10 cellular contexts compared by ENCODE assay signal in the genomic region with DNA sequence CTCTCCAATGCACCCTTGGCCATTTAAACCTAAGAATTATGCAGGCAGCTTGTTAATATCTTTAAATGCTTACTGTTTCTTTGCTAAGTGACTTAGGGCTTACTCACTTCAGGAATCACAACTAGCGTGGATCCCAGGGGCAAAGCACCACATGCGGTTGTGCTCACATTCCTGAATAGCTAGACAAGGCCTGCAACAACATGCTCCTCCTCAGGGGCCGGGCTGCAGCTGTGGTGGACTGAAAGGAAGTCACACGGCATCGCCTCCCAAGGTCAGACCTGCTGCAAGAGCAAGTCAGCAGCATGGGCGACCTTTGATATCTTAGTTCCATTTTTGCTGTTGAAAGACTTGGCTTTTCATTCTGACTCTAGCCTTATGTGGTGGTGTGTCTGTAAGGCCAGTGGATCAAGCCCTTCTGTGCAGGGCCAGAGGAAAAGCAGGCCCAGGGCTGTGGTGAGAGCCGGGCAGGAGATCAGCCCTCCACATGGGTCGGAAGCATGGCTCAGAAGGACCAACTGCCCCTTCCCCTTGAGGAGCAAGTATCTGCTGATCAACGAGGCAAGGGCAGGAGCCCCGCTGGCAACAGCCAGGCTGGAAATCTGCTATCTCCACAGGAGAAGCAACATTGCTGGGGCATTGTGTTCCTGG.
DNase-seq lines count a peak whose midpoint lies in the region; ATAC-seq and TF ChIP-seq lines count a peak whose summit lies in the region.
"Had no signal": no experiment of that assay in that cellular context is flagged by ENCODE, and none has a peak within 500 bp of the region (broad histone marks: within the 10 kb centered on the region; RNA-seq: fewer than 3 reads in every experiment).

No MANE protein-coding gene starts in this region.

- peak overlapping the region; percentile 46 for H2AFZ ChIP-seq in PC-3 (ENCODE audit: low read length)

- peak; percentile 100 for DNase-seq in PC-3
- DNase-seq in fibroblast of peridontal ligament (ENCODE audit: extremely low read depth), result peak; percentile 89
- peak; percentile 92 for DNase-seq in osteocyte (ENCODE audit: extremely low spot score, unreplicated experiment)
- DNase-seq in natural killer cell, result no peak
- DNase-seq in DMS79 (lab: John Stamatoyannopoulos, UW), result no peak
- no peak for DNase-seq in OCI-M1 (lab: John Stamatoyannopoulos, UW)
- DNase-seq: thyroid gland had no signal

- H3K36me3 ChIP-seq in PC-3 (ENCODE audit: low read depth, low read length), result peaks cover 5% of the 10 kb centered on the region; the same call in 1 of the 2 replicates
- H3K36me3 ChIP-seq: thyroid gland had no signal

- H3K4me3 Mint-ChIP-seq in osteocyte (ENCODE audit: unreplicated experiment), result no peak overlapping the region
- no peak overlapping the region for H3K4me3 Mint-ChIP-seq in natural killer cell

- no peaks in the 10 kb centered on the region for H3K27me3 ChIP-seq in PC-3 (ENCODE audit: low read length)
- H3K27me3 ChIP-seq: thyroid gland had no signal

- H3K9me3 ChIP-seq in PC-3 (ENCODE audit: low read length), result peaks cover 8% of the 10 kb centered on the region; the same call in 1 of the 2 replicates
- H3K9me3 ChIP-seq: psoas muscle, thyroid gland had no signal

- H3K4me1 ChIP-seq in PC-3 (ENCODE audit: insufficient read depth, low read length), result peaks cover 22% of the 10 kb centered on the region
- H3K4me1 ChIP-seq: psoas muscle, thyroid gland had no signal

- POLR2A ChIA-PET in PC-3 (lab: Charles Lee; ENCODE audit: unreplicated experiment), result interaction anchor here (0.5 to 1.0 kb wide), 6 partner anchors 15 to 1715 kb away, joined by 3 to 5 read pairs (median 3); no protein-coding TSS in a partner anchor

- BruUV-seq in PC-3 (replicated peaks; lab: Mats Ljungman, UMichigan), result no TSS peak

- no peaks in the 10 kb centered on the region for H3K36me3 Mint-ChIP-seq in osteocyte (ENCODE audit: unreplicated experiment)
- H3K36me3 Mint-ChIP-seq in natural killer cell, result no peaks in the 10 kb centered on the region

- H3K27me3 Mint-ChIP-seq in osteocyte (ENCODE audit: unreplicated experiment) (no peaks in the 10 kb centered on the region), natural killer cell (ENCODE audit: low read depth in 2 of 2) (no peaks in the 10 kb centered on the region)

- 0 out of 2 replicates have a peak, but pooled peaks cover 4% of the 10 kb centered on the region for H3K9me2 ChIP-seq in PC-3 (replicated peaks; ENCODE audit: low read length)

- peak overlapping the region; percentile 81 for H3K27ac ChIP-seq in PC-3 (ENCODE audit: low read length)
- H3K27ac ChIP-seq: psoas muscle, thyroid gland had no signal

- H3K4me1 Mint-ChIP-seq in osteocyte (ENCODE audit: unreplicated experiment), result peaks cover 47% of the 10 kb centered on the region
- H3K4me1 Mint-ChIP-seq in natural killer cell, result no peaks in the 10 kb centered on the region

- H3K9ac ChIP-seq in PC-3 (ENCODE audit: low read length), result peak overlapping the region; percentile 48

- CTCF ChIA-PET in PC-3 (lab: Charles Lee), result interaction anchor here (0.7 to 1.9 kb wide), 8 partner anchors 15 to 962 kb away, joined by 3 to 61 read pairs (median 7); no protein-coding TSS in a partner anchor

- H3K79me2 ChIP-seq in PC-3 (ENCODE audit: low read length), result no peaks in the 10 kb centered on the region

- intact Hi-C loops in PC-3 (cut with micrococcal nuclease) (loop anchor here (1.0 to 5.0 kb wide), 4 partner anchors 15 to 62 kb away; no protein-coding TSS in a partner anchor), natural killer cell (cut with micrococcal nuclease) (no loop called here)

- ATAC-seq in GM18909 (IDR thresholded peaks at IDR 0.05; ENCODE audit: poor library complexity, unreplicated experiment) (peak; percentile 81), PC-3 (peak; percentile 100), GM21515 (IDR thresholded peaks at IDR 0.05; ENCODE audit: unreplicated experiment) (no peak), natural killer cell (no peak)

- peak overlapping the region; percentile 49 for H3K4me2 ChIP-seq in PC-3 (ENCODE audit: low read length)

- H4K20me1 ChIP-seq in PC-3 (ENCODE audit: low read length), result no peaks in the 10 kb centered on the region

- H3K27ac Mint-ChIP-seq in osteocyte (ENCODE audit: unreplicated experiment) (peak overlapping the region; percentile 93), natural killer cell (no peak overlapping the region)

- H3F3A ChIP-seq in PC-3 (ENCODE audit: low read length, unreplicated experiment), result peaks cover 7% of the 10 kb centered on the region

- H3K4me3 ChIP-seq in PC-3 (ENCODE audit: low read length), result no peak overlapping the region
- H3K4me3 ChIP-seq: psoas muscle, thyroid gland had no signal

- H3K9me3 Mint-ChIP-seq in osteocyte (ENCODE audit: unreplicated experiment), result peaks cover 6% of the 10 kb centered on the region
- peaks cover 8 to 14% of the 10 kb centered on the region in 2 donors for H3K9me3 Mint-ChIP-seq in natural killer cell

- TF ChIP-seq CTCF in PC-3 (conservative IDR thresholded peaks at IDR 0.05; ENCODE audit: low read depth, low read length) (no peak), osteocyte (IDR thresholded peaks at IDR 0.05) (no peak), natural killer cell (IDR thresholded peaks at IDR 0.05) (no peak)

Comparison
In these comparisons a context has a peak if more than half of its experiments do, and no peak if none do; other contexts are left out.
1. ATAC-seq: peak in GM18909 (single experiment) and PC-3 (single experiment); none in GM21515 (single experiment) and natural killer cell (0 of 3).
2. DNase-seq: peak in PC-3 (single experiment), fibroblast of peridontal ligament (single experiment) and osteocyte (single experiment); none in natural killer cell (single experiment), DMS79 (single experiment) and OCI-M1 (single experiment).